In the genomic region with DNA sequence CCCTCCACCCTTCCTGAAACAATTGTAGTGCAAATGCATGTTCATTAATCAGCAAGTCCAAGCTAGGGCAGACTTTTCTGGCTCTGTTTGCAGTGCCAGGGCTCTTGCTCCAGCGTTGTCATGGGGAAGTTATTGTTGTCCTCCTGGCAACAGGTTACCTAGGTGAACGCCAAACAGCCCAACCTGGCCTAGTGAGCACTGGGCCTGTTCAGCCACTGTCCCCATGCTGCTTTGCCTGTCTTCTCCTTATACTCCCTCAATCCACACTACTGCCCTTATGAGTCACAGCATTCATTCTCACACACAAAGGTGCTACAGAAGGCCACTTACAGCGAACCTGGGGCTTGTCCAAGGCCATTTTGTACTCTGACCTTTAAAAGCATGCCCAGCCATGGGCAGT, we compare ENCODE assay signal across 8 cellular contexts. TPM values are rescaled to one million over a fixed set of nuclear protein-coding genes. Genes with fewer than 3 reads are reported as not detected.
DNase-seq lines count a peak whose midpoint lies in the region; ATAC-seq and TF ChIP-seq lines count a peak whose summit lies in the region.

No MANE protein-coding gene starts in this region.

- H3K4me3 ChIP-seq in RWPE2 (ENCODE audit: severe bottlenecking) (no peak overlapping the region), heart left ventricle (no peak overlapping the region), psoas muscle (no peak overlapping the region), A673 (ENCODE audit: low read depth, low read length, poor library complexity, severe bottlenecking) (no peak overlapping the region)

- no peaks in the 10 kb centered on the region for H3K27me3 ChIP-seq in RWPE2 (ENCODE audit: insufficient read depth, poor library complexity, severe bottlenecking)
- H3K27me3 ChIP-seq in heart left ventricle: no peaks in the 10 kb centered on the region
- no peaks in the 10 kb centered on the region for H3K27me3 ChIP-seq in psoas muscle (ENCODE audit: insufficient read depth in 3 of 3, low read length in 2 of 3)
- no peaks in the 10 kb centered on the region for H3K27me3 ChIP-seq in A673 (replicated peaks; ENCODE audit: insufficient read depth, low read depth, low read length, poor library complexity)

- ATAC-seq in RWPE2 (ENCODE audit: low read depth) (peak; percentile 64), heart left ventricle (peak; percentile 88 to 98 (median 94)), psoas muscle (peak; percentile 42 to 88 (median 76)), GM21723 (IDR thresholded peaks at IDR 0.05; ENCODE audit: unreplicated experiment) (no peak), HG03378 (IDR thresholded peaks at IDR 0.05; ENCODE audit: unreplicated experiment) (no peak)

- 17 to 42% (median 26%) methylated on average over 3 of the region's 3 CpGs for WGBS in heart left ventricle, 4 donors
- 19 to 42% (median 29%) methylated on average over 3 of the region's 3 CpGs for whole genome bisulfite sequencing in psoas muscle, 3 donors

- TF ChIP-seq CTCF in RWPE2 (IDR thresholded peaks at IDR 0.05; ENCODE audit: poor library complexity, severe bottlenecking) (no peak), heart left ventricle (IDR thresholded peaks at IDR 0.05) (no peak), psoas muscle (IDR thresholded peaks at IDR 0.05) (no peak), A673 (conservative IDR thresholded peaks at IDR 0.05; ENCODE audit: low read depth, low read length) (no peak)

- H3K9me3 ChIP-seq in RWPE2 (ENCODE audit: severe bottlenecking) (no peaks in the 10 kb centered on the region), heart left ventricle (no peaks in the 10 kb centered on the region), psoas muscle (no peaks in the 10 kb centered on the region), A673 (ENCODE audit: low read depth, low read length, poor library complexity, severe bottlenecking) (no peaks in the 10 kb centered on the region)

- intact Hi-C loops in heart left ventricle (cut with DNase I): loop anchor here in 1 of 10 donors (10.0 kb wide), 1 partner anchor 600 kb away; no protein-coding TSS in a partner anchor
- intact Hi-C loops in psoas muscle (cut with DNase I): loop anchor here in 1 of 2 donors (10.0 kb wide), 1 partner anchor 600 kb away; no protein-coding TSS in a partner anchor
- intact Hi-C loops in A673 (cut with micrococcal nuclease; ENCODE audit: unreplicated experiment): no loop called here

- DNase-seq in HPDE6-E6E7 (ENCODE audit: extremely low spot score) (peak; percentile 69), RWPE2 (ENCODE audit: low spot score) (no peak), heart left ventricle (peak in 4 of 5 donors; percentile 25 to 79 (median 49)), psoas muscle (peak in 1 of 2 donors; percentile 48), A673 (ENCODE audit: low spot score) (no peak)
- no peak for DNase-seq in activated effector memory CD4-positive, alpha-beta T cell treated with anti-CD3 and anti-CD28 coated beads, Interleukin-2, amount 50 U/mL, for 16 hours

- no peak overlapping the region for H3K27ac ChIP-seq in RWPE2 (ENCODE audit: poor library complexity, severe bottlenecking)
- H3K27ac ChIP-seq in heart left ventricle: peak overlapping the region in 9 of 12 donors; percentile 22 to 76 (median 40)
- no peak overlapping the region for H3K27ac ChIP-seq in psoas muscle
- no peak overlapping the region for H3K27ac ChIP-seq in A673 (ENCODE audit: low read depth, low read length, poor library complexity, severe bottlenecking)

- no TSS peak for BruUV-seq in A673 (replicated peaks; lab: Mats Ljungman, UMichigan)

- POLR2A ChIA-PET in A673 (lab: Charles Lee; ENCODE audit: low non-redundant PET): no interaction called here

- H3K36me3 ChIP-seq in RWPE2 (ENCODE audit: low read depth) (no peaks in the 10 kb centered on the region), heart left ventricle (no peaks in the 10 kb centered on the region), psoas muscle (ENCODE audit: insufficient read depth in 1 of 2, low read depth in 1 of 2) (no peaks in the 10 kb centered on the region), A673 (ENCODE audit: insufficient read depth, low read length, poor library complexity, severe bottlenecking) (no peaks in the 10 kb centered on the region)

- TF ChIP-seq POLR2A in heart left ventricle (IDR thresholded peaks at IDR 0.05): no peak

- CTCF ChIA-PET in A673 (lab: Charles Lee): no interaction called here

- H3K4me1 ChIP-seq in RWPE2 (ENCODE audit: insufficient read depth, poor library complexity, severe bottlenecking) (no peaks in the 10 kb centered on the region), heart left ventricle (peaks cover 0 to 17% (median 9%) of the 10 kb centered on the region in 12 donors), psoas muscle (no peaks in the 10 kb centered on the region), A673 (ENCODE audit: insufficient read depth, low read length, poor library complexity, severe bottlenecking) (no peaks in the 10 kb centered on the region)

RNA-seq across cellular contexts. Expression of a gene that starts 34.6 kb away (rescaled TPM):
- 10 to 100 TPM in 2 of 9 donors, 1 to 10 TPM in 7; 2.8 to 10.5 (median 3.3) TPM for total RNA-seq in heart left ventricle
- polyA plus RNA-seq in heart left ventricle: 1 to 10 TPM in 1 of 2 donors, under 1 TPM in 1; 0.65 to 2.3 TPM
- total RNA-seq in psoas muscle: 1 to 10 TPM; 2.6 to 7.9 (median 5.9) TPM
- 1 to 10 TPM in 2 of 3 donors, under 1 TPM in 1; 0.65 to 2.6 (median 1.1) TPM for polyA plus RNA-seq in psoas muscle
- total RNA-seq in A673 (2021): 0.19 and 0.74 TPM in 2 replicates

Comparison
In these comparisons a context has a peak if more than half of its experiments do, and no peak if none do; other contexts are left out.
1. DNase-seq: peak in HPDE6-E6E7 (single experiment) and heart left ventricle (4 of 5); none in RWPE2 (single experiment), A673 (single experiment) and activated effector memory CD4-positive, alpha-beta T cell treated with anti-CD3 and anti-CD28 coated beads, Interleukin-2, amount 50 U/mL, for 16 hours (single experiment).
2. ATAC-seq: peak in RWPE2 (single experiment), heart left ventricle (4 of 4) and psoas muscle (4 of 4); none in GM21723 (single experiment) and HG03378 (single experiment).
3. H3K27ac ChIP-seq: peak in heart left ventricle (9 of 12); none in RWPE2 (single experiment), psoas muscle (single experiment) and A673 (single experiment).